ENCODE assay signal across 8 cellular contexts in genomic region chr6:159038914-159039884, GRCh38. TPM values are rescaled to one million over a fixed set of nuclear protein-coding genes. Genes with fewer than 3 reads are reported as not detected.
DNase-seq lines count a peak whose midpoint lies in the region; ATAC-seq, FAIRE-seq and TF ChIP-seq lines count a peak whose summit lies in the region.

No MANE protein-coding gene starts in this region.

- no peaks in the 10 kb centered on the region for H3K9me3 Mint-ChIP-seq in astrocyte (ENCODE audit: unreplicated experiment)

- H3K4me1 ChIP-seq in KMS-11 (ENCODE audit: low read depth, poor library complexity, severe bottlenecking) (peaks cover 62% of the 10 kb centered on the region), astrocyte (ENCODE audit: insufficient read depth, low read length) (peaks cover 7% of the 10 kb centered on the region), mononuclear cell (ENCODE audit: insufficient read depth, low read length) (peaks cover 72% of the 10 kb centered on the region)

- peaks cover 3% of the 10 kb centered on the region for H3K27me3 Mint-ChIP-seq in astrocyte (ENCODE audit: low read depth, unreplicated experiment)

- in situ Hi-C loops in GM13977 (cut with MboI; ENCODE audit: low pct_unique_long_range_greater_than_20kb, low sequenced_read_pairs, unreplicated experiment) = no loop called here

- no peaks in the 10 kb centered on the region for H3K36me3 Mint-ChIP-seq in astrocyte (ENCODE audit: low read depth, unreplicated experiment)

- H3K9ac ChIP-seq in KMS-11 (peak overlapping the region; percentile 62), astrocyte (ENCODE audit: low read length) (no peak overlapping the region)

- H3K4me3 ChIP-seq in KMS-11 (IDR thresholded peaks at IDR 0.05; ENCODE audit: insufficient read depth, low read depth, low read length) (no peak overlapping the region), astrocyte (ENCODE audit: insufficient read depth, low read depth, low read length) (no peak overlapping the region), mononuclear cell (ENCODE audit: low read length) (peak overlapping the region; percentile 93)

- peak; percentile 60 for DNase-seq in GM13977 (ENCODE audit: low spot score)
- DNase-seq in astrocyte (ENCODE audit: low read depth) = peak; percentile 29
- no peak for DNase-seq in NCI-H510A treated with DMSO at 0.1 percent for 48 hours (lab: John Stamatoyannopoulos, UW)
- no peak for DNase-seq in LoVo (ENCODE audit: low spot score)
- DNase-seq in occipital lobe (lab: John Stamatoyannopoulos, UW) = no peak

- H3K4me2 ChIP-seq in KMS-11 = peak overlapping the region; percentile 81
- H3K4me2 ChIP-seq in astrocyte (ENCODE audit: low read length) = no peak overlapping the region

- H3K36me3 ChIP-seq in KMS-11 (ENCODE audit: insufficient read depth) (no peaks in the 10 kb centered on the region), astrocyte (ENCODE audit: insufficient read depth, low read length) (no peaks in the 10 kb centered on the region)

- H2AFZ ChIP-seq in KMS-11 (ENCODE audit: low read depth) (peak overlapping the region; percentile 80), astrocyte (ENCODE audit: low read depth, low read length) (no peak overlapping the region)

- no peak overlapping the region for H3K4me3 Mint-ChIP-seq in astrocyte (ENCODE audit: unreplicated experiment)

- no peak for FAIRE-seq in astrocyte (lab: Jason Lieb, UNC)

- no peaks in the 10 kb centered on the region for H3K27me3 ChIP-seq in KMS-11 (ENCODE audit: insufficient read depth, low read depth)
- peaks cover 7% of the 10 kb centered on the region for H3K27me3 ChIP-seq in astrocyte (ENCODE audit: insufficient read depth, low read length)
- no peaks in the 10 kb centered on the region for H3K27me3 ChIP-seq in mononuclear cell (ENCODE audit: insufficient read depth, low read length)

- peak overlapping the region; percentile 90 for H3K27ac ChIP-seq in KMS-11
- no peak overlapping the region for H3K27ac ChIP-seq in astrocyte (ENCODE audit: low read depth, low read length)

- H3K27ac Mint-ChIP-seq in astrocyte (ENCODE audit: unreplicated experiment) = peak overlapping the region; percentile 76

- TF ChIP-seq CTCF in GM13977 (IDR thresholded peaks at IDR 0.05; ENCODE audit: extremely low read depth, insufficient read depth, missing control alignments) = no peak
- peak; percentile 28; the same call in 1 of the 2 replicates for TF ChIP-seq CTCF in KMS-11 (conservative IDR thresholded peaks at IDR 0.05; ENCODE audit: low read depth, low read length)
- TF ChIP-seq CTCF in astrocyte (IDR thresholded peaks at IDR 0.05; ENCODE audit: insufficient read depth, low read depth, low read length) = no peak

- H3K9me3 ChIP-seq in astrocyte (ENCODE audit: insufficient read depth, low read depth, low read length) (no peaks in the 10 kb centered on the region), mononuclear cell (ENCODE audit: low read depth, low read length) (no peaks in the 10 kb centered on the region)

- H4K20me1 ChIP-seq in KMS-11 (ENCODE audit: insufficient read depth) = no peaks in the 10 kb centered on the region
- H4K20me1 ChIP-seq in astrocyte (ENCODE audit: insufficient read depth, low read length) = no peaks in the 10 kb centered on the region

- H3K4me1 Mint-ChIP-seq in astrocyte (ENCODE audit: low read depth, unreplicated experiment) = peaks cover 10% of the 10 kb centered on the region

- ATAC-seq in GM21619 (IDR thresholded peaks at IDR 0.05; ENCODE audit: unreplicated experiment) = peak; percentile 78

- H3K79me2 ChIP-seq in KMS-11 (ENCODE audit: insufficient read depth, low read depth) = no peaks in the 10 kb centered on the region
- no peaks in the 10 kb centered on the region for H3K79me2 ChIP-seq in astrocyte (ENCODE audit: insufficient read depth, low read length)

RNA-seq across cellular contexts. Expression of gene TAGAP, which starts 5.6 kb away (rescaled TPM):
- total RNA-seq in astrocyte (0.10 and 0.11 TPM in 2 replicates), mononuclear cell (320 TPM), occipital lobe (1.4 TPM)

RNA-seq across cellular contexts. Expression of gene RSPH3, which starts 39.2 kb away (rescaled TPM):
- 10.2 and 10.5 TPM in 2 replicates for total RNA-seq in astrocyte
- total RNA-seq in mononuclear cell = 1.3 TPM
- total RNA-seq in occipital lobe = 7.5 TPM

Comparison
In these comparisons a context has a peak if more than half of its experiments do, and no peak if none do; other contexts are left out.
1. DNase-seq: peak in GM13977 (single experiment) and astrocyte (single experiment); none in NCI-H510A treated with DMSO at 0.1 percent for 48 hours (single experiment), LoVo (single experiment) and occipital lobe (single experiment).
2. RNA of gene TAGAP, which starts 5.6 kb away (total RNA-seq): 320 TPM in mononuclear cell (single experiment); 1.4 TPM in occipital lobe (single experiment) and 0.10 to 0.11 TPM in astrocyte; every median in the first group is over 100 times any median in the second.